Comparison of ENCODE assay signal across 16 cellular contexts in the genomic region with DNA sequence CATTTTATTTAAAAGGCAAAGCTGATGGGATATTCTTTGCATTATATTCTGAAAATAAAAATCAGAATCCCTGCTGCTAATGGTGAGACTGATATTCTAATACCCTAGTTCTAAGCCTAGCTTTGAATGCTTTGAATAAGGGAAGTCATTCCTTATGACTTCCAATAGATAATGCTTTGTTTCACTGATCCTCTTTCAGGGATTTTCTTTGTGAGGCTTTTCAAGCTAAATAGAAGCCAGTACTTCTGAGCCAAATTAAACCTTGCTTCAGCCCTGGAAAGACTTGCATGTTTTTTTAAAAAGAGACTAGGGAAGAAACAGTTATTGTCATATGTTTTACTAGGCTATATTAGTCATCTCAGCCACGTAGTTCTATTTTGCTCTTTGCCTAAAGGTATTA.
A peak's percentile ranks its signal among the peaks of the same experiment; 100 is the strongest.
DNase-seq lines count a peak whose midpoint lies in the region; TF ChIP-seq lines count a peak whose summit lies in the region.
"Had no signal": no experiment of that assay in that cellular context is flagged by ENCODE, and none has a peak within 500 bp of the region (broad histone marks: within the 10 kb centered on the region; RNA-seq: fewer than 3 reads in every experiment).

No MANE protein-coding gene starts in this region.

- no peak overlapping the region for H2BK15ac ChIP-seq in neuronal stem cell (ENCODE audit: low read length)

- H3K27me3 ChIP-seq in neuronal stem cell (ENCODE audit: control insufficient read depth in 3 of 3, insufficient read depth in 3 of 3, low read depth in 1 of 3, low read length in 3 of 3) = no peaks in the 10 kb centered on the region
- H3K27me3 ChIP-seq: SJSA1 had no signal

- no peak overlapping the region for H3K4ac ChIP-seq in neuronal stem cell (ENCODE audit: low read length)

- peaks cover 6 to 8% of the 10 kb centered on the region in 2 donors for H3K4me1 ChIP-seq in neuronal stem cell (ENCODE audit: control insufficient read depth in 2 of 2, insufficient read depth in 1 of 2, low read depth in 1 of 2, low read length in 2 of 2)
- H3K4me1 ChIP-seq: SJSA1 had no signal

- no peak overlapping the region for H3K23ac ChIP-seq in neuronal stem cell (ENCODE audit: low read depth, low read length, poor library complexity)

- no peak overlapping the region for H2AK5ac ChIP-seq in neuronal stem cell (ENCODE audit: low read depth, low read length)

- H3K4me3 ChIP-seq in fibroblast of mammary gland (ENCODE audit: control insufficient read depth, low read depth, low read length) (no peak overlapping the region), neuronal stem cell (ENCODE audit: low read length in 2 of 2) (no peak overlapping the region)
- H3K4me3 ChIP-seq: PC-9, SJSA1 had no signal

- no CpG with 5 or more reads among the region's 1 CpG for WGBS in neuronal stem cell (ENCODE audit: extremely low coverage in 2 of 2, insufficient read length in 2 of 2, insufficient replicate concordance in 1 of 2), 2 donors

- H3K9ac ChIP-seq in neuronal stem cell (ENCODE audit: low read depth, low read length, poor library complexity) = no peak overlapping the region

- H2BK5ac ChIP-seq in neuronal stem cell (ENCODE audit: low read length) = no peak overlapping the region

- no peak overlapping the region for H3K27ac ChIP-seq in neuronal stem cell (replicated peaks; ENCODE audit: low read length)
- H3K27ac ChIP-seq: PC-9, SJSA1 had no signal

- no peak for TF ChIP-seq CTCF in fibroblast of mammary gland (conservative IDR thresholded peaks at IDR 0.05; ENCODE audit: control insufficient read depth, insufficient read depth, low read depth, low read length)

- in situ Hi-C loops in G401 (cut with HindIII; ENCODE audit: low sequenced_read_pairs) = no loop called here

- no peak overlapping the region for H3K14ac ChIP-seq in neuronal stem cell (ENCODE audit: low read length)

- no peak overlapping the region for H3K18ac ChIP-seq in neuronal stem cell (ENCODE audit: low read length)

- no peak overlapping the region for H4K8ac ChIP-seq in neuronal stem cell (ENCODE audit: low read depth, low read length)

- no peak overlapping the region for H2BK12ac ChIP-seq in neuronal stem cell (ENCODE audit: low read length)

- H2BK120ac ChIP-seq in neuronal stem cell (ENCODE audit: low read depth, low read length) = no peak overlapping the region

- DNase-seq in ELR (ENCODE audit: low read depth) = peak; percentile 10
- peak; percentile 3 for DNase-seq in M059J (ENCODE audit: low read depth)
- DNase-seq in fibroblast of mammary gland (ENCODE audit: low read depth) = peak; percentile 11
- DNase-seq in neuronal stem cell (ENCODE audit: low spot score) = peak; percentile 23
- no peak for DNase-seq in EL
- DNase-seq in T-helper 1 cell = no peak
- DNase-seq in G401 (ENCODE audit: low spot score) = no peak
- DNase-seq: KBM-7, NCI-H1048, NCI-H1436 treated with DMSO at 0.1 percent for 48 hours, NCI-H2029 treated with DMSO at 0.1 percent for 48 hours, NCI-H2171 treated with DMSO at 0.1 percent for 48 hours, NCI-H446 treated with DMSO at 0.1 percent for 48 hours, NCI-H748 treated with DMSO at 0.1 percent for 48 hours, PC-9 had no signal

- H3K4me2 ChIP-seq in neuronal stem cell (ENCODE audit: insufficient read depth, low read length, poor library complexity, severe bottlenecking) = no peak overlapping the region
- H3K4me2 ChIP-seq: PC-9 had no signal

- H3K79me1 ChIP-seq in neuronal stem cell (ENCODE audit: low read depth, low read length) = no peaks in the 10 kb centered on the region

- H3K36me3 ChIP-seq in neuronal stem cell (replicated peaks in 1 of 2; ENCODE audit: control insufficient read depth in 2 of 2, insufficient read depth in 2 of 2, low read length in 2 of 2) = no peaks in the 10 kb centered on the region
- H3K36me3 ChIP-seq: SJSA1 had no signal

- H3K9me3 ChIP-seq in neuronal stem cell (replicated peaks in 1 of 2; ENCODE audit: control insufficient read depth in 2 of 2, insufficient read depth in 1 of 2, low read depth in 1 of 2, low read length in 2 of 2) = no peaks in the 10 kb centered on the region
- H3K9me3 ChIP-seq: SJSA1 had no signal

- no peak overlapping the region for H4K91ac ChIP-seq in neuronal stem cell (ENCODE audit: low read depth, low read length, poor library complexity)

- peak overlapping the region; percentile 66 for H2AFZ ChIP-seq in neuronal stem cell (ENCODE audit: low read length)
- H2AFZ ChIP-seq: PC-9 had no signal

Comparison
In these comparisons a context has a peak if more than half of its experiments do, and no peak if none do; other contexts are left out.
1. DNase-seq: peak in ELR (single experiment), M059J (single experiment), fibroblast of mammary gland (single experiment) and neuronal stem cell (single experiment); none in EL (single experiment), T-helper 1 cell (0 of 5) and G401 (single experiment).